ENCODE assay signal across 1 cellular context in the genomic region with DNA sequence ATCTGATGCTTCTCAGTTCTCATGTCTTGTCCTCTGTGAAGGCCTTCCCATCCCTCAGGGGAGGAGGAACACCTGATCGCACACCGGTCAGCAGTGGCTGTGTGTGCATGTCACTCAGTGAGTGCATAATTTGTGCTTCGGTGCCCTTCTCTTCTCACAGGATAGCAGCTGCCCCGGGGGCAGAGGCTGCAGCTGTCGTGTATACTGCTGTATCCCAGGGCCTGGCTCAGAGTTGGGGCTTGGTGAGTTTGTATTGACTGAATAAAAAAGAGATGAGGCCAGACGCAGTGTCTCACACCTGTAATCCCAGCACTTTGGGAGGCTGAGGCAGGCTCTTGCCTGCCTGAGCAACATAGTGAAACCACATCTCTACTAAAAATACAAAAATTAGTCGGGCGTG.
TF ChIP-seq lines count a peak whose summit lies in the region.

No MANE protein-coding gene starts in this region.

TF ChIP-seq in GM23338, 12 proteins besides CTCF, POLR2A, EP300 and RAD21 (continued from another document):
- TF ChIP-seq, protein P1, sequence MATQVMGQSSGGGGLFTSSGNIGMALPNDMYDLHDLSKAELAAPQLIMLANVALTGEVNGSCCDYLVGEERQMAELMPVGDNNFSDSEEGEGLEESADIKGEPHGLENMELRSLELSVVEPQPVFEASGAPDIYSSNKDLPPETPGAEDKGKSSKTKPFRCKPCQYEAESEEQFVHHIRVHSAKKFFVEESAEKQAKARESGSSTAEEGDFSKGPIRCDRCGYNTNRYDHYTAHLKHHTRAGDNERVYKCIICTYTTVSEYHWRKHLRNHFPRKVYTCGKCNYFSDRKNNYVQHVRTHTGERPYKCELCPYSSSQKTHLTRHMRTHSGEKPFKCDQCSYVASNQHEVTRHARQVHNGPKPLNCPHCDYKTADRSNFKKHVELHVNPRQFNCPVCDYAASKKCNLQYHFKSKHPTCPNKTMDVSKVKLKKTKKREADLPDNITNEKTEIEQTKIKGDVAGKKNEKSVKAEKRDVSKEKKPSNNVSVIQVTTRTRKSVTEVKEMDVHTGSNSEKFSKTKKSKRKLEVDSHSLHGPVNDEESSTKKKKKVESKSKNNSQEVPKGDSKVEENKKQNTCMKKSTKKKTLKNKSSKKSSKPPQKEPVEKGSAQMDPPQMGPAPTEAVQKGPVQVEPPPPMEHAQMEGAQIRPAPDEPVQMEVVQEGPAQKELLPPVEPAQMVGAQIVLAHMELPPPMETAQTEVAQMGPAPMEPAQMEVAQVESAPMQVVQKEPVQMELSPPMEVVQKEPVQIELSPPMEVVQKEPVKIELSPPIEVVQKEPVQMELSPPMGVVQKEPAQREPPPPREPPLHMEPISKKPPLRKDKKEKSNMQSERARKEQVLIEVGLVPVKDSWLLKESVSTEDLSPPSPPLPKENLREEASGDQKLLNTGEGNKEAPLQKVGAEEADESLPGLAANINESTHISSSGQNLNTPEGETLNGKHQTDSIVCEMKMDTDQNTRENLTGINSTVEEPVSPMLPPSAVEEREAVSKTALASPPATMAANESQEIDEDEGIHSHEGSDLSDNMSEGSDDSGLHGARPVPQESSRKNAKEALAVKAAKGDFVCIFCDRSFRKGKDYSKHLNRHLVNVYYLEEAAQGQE (IDR thresholded peaks at IDR 0.05; ENCODE audit: unreplicated experiment), result no peak
- TF ChIP-seq NANOG (IDR thresholded peaks at IDR 0.05; ENCODE audit: borderline replicate concordance) (no peak), CREB1 (CRISPR knock-in tag; IDR thresholded peaks at IDR 0.05; ENCODE audit: low read depth) (no peak), JUNB (IDR thresholded peaks at IDR 0.05; ENCODE audit: unreplicated experiment) (no peak), EZH2 (IDR thresholded peaks at IDR 0.05; ENCODE audit: low read depth, unreplicated experiment) (no peak), EZH2phosphoT487 (IDR thresholded peaks at IDR 0.05; ENCODE audit: unreplicated experiment) (no peak), ZNF331 (CRISPR knock-in tag; IDR thresholded peaks at IDR 0.05; ENCODE audit: low read depth) (no peak), ZNF114 (CRISPR knock-in tag; IDR thresholded peaks at IDR 0.05) (no peak)
- TF ChIP-seq, protein P2, sequence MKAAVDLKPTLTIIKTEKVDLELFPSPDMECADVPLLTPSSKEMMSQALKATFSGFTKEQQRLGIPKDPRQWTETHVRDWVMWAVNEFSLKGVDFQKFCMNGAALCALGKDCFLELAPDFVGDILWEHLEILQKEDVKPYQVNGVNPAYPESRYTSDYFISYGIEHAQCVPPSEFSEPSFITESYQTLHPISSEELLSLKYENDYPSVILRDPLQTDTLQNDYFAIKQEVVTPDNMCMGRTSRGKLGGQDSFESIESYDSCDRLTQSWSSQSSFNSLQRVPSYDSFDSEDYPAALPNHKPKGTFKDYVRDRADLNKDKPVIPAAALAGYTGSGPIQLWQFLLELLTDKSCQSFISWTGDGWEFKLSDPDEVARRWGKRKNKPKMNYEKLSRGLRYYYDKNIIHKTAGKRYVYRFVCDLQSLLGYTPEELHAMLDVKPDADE (IDR thresholded peaks at IDR 0.05), result no peak
- TF ChIP-seq, protein P3, sequence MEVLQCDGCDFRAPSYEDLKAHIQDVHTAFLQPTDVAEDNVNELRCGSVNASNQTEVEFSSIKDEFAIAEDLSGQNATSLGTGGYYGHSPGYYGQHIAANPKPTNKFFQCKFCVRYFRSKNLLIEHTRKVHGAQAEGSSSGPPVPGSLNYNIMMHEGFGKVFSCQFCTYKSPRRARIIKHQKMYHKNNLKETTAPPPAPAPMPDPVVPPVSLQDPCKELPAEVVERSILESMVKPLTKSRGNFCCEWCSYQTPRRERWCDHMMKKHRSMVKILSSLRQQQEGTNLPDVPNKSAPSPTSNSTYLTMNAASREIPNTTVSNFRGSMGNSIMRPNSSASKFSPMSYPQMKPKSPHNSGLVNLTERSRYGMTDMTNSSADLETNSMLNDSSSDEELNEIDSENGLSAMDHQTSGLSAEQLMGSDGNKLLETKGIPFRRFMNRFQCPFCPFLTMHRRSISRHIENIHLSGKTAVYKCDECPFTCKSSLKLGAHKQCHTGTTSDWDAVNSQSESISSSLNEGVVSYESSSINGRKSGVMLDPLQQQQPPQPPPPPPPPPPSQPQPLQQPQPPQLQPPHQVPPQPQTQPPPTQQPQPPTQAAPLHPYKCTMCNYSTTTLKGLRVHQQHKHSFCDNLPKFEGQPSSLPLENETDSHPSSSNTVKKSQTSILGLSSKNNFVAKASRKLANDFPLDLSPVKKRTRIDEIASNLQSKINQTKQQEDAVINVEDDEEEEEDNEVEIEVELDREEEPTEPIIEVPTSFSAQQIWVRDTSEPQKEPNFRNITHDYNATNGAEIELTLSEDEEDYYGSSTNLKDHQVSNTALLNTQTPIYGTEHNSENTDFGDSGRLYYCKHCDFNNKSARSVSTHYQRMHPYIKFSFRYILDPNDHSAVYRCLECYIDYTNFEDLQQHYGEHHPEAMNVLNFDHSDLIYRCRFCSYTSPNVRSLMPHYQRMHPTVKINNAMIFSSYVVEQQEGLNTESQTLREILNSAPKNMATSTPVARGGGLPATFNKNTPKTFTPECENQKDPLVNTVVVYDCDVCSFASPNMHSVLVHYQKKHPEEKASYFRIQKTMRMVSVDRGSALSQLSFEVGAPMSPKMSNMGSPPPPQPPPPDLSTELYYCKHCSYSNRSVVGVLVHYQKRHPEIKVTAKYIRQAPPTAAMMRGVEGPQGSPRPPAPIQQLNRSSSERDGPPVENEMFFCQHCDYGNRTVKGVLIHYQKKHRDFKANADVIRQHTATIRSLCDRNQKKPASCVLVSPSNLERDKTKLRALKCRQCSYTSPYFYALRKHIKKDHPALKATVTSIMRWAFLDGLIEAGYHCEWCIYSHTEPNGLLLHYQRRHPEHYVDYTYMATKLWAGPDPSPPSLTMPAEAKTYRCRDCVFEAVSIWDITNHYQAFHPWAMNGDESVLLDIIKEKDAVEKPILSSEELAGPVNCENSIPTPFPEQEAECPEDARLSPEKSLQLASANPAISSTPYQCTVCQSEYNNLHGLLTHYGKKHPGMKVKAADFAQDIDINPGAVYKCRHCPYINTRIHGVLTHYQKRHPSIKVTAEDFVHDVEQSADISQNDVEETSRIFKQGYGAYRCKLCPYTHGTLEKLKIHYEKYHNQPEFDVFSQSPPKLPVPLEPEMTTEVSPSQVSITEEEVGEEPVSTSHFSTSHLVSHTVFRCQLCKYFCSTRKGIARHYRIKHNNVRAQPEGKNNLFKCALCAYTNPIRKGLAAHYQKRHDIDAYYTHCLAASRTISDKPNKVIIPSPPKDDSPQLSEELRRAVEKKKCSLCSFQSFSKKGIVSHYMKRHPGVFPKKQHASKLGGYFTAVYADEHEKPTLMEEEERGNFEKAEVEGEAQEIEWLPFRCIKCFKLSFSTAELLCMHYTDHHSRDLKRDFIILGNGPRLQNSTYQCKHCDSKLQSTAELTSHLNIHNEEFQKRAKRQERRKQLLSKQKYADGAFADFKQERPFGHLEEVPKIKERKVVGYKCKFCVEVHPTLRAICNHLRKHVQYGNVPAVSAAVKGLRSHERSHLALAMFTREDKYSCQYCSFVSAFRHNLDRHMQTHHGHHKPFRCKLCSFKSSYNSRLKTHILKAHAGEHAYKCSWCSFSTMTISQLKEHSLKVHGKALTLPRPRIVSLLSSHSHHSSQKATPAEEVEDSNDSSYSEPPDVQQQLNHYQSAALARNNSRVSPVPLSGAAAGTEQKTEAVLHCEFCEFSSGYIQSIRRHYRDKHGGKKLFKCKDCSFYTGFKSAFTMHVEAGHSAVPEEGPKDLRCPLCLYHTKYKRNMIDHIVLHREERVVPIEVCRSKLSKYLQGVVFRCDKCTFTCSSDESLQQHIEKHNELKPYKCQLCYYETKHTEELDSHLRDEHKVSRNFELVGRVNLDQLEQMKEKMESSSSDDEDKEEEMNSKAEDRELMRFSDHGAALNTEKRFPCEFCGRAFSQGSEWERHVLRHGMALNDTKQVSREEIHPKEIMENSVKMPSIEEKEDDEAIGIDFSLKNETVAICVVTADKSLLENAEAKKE (CRISPR knock-in tag; IDR thresholded peaks at IDR 0.05), result no peak
